Comparison of ENCODE assay signal across 1 cellular context in the genomic region with DNA sequence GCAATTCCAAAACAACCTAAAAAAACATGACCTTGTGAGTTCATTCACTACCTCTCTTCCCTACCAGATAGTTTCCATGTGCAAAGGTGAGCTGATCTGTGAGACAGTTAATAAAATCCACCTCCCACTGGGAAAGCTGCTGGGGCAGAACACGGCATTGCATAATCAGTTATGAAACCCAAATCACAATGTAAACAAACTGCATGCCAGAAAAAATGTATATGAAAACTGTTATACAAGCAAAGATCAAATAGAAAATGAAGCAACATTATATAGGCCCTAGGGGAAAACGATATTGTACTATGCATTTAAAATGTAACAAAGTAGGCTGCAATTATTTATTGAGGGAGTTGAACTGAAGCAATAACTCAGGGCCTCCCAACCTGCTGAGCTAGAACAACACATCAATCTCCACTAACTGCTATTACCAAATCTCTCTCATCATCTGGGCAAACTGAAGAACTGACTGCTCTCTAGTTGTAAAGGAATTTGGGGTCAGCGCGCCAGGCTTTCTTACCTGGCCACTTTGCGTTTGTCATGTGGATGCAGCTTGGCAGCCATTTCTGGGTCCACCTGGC.
TF ChIP-seq lines count a peak whose summit lies in the region.

No MANE protein-coding gene starts in this region.

TF ChIP-seq in SK-N-SH treated with all-trans-retinoic acid at 6 μM for 48 hours, 23 proteins besides CTCF, POLR2A, EP300 and RAD21 (continued from another document):
- TF ChIP-seq, protein P1, sequence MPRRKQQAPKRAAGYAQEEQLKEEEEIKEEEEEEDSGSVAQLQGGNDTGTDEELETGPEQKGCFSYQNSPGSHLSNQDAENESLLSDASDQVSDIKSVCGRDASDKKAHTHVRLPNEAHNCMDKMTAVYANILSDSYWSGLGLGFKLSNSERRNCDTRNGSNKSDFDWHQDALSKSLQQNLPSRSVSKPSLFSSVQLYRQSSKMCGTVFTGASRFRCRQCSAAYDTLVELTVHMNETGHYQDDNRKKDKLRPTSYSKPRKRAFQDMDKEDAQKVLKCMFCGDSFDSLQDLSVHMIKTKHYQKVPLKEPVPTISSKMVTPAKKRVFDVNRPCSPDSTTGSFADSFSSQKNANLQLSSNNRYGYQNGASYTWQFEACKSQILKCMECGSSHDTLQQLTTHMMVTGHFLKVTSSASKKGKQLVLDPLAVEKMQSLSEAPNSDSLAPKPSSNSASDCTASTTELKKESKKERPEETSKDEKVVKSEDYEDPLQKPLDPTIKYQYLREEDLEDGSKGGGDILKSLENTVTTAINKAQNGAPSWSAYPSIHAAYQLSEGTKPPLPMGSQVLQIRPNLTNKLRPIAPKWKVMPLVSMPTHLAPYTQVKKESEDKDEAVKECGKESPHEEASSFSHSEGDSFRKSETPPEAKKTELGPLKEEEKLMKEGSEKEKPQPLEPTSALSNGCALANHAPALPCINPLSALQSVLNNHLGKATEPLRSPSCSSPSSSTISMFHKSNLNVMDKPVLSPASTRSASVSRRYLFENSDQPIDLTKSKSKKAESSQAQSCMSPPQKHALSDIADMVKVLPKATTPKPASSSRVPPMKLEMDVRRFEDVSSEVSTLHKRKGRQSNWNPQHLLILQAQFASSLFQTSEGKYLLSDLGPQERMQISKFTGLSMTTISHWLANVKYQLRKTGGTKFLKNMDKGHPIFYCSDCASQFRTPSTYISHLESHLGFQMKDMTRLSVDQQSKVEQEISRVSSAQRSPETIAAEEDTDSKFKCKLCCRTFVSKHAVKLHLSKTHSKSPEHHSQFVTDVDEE (CRISPR knock-in tag; IDR thresholded peaks at IDR 0.05) = no peak
- TF ChIP-seq ESRRG (CRISPR knock-in tag; IDR thresholded peaks at IDR 0.05) = no peak
- no peak for TF ChIP-seq CSRNP3 (CRISPR knock-in tag; IDR thresholded peaks at IDR 0.05)
- TF ChIP-seq ISL1 (CRISPR knock-in tag; IDR thresholded peaks at IDR 0.05) = no peak
- TF ChIP-seq ARNTL (CRISPR knock-in tag; IDR thresholded peaks at IDR 0.05; ENCODE audit: borderline replicate concordance, low read depth) = no peak
- no peak for TF ChIP-seq TCF4 (CRISPR knock-in tag; IDR thresholded peaks at IDR 0.05; ENCODE audit: borderline replicate concordance)
